1 cellular context compared by ENCODE assay signal in the genomic region with DNA sequence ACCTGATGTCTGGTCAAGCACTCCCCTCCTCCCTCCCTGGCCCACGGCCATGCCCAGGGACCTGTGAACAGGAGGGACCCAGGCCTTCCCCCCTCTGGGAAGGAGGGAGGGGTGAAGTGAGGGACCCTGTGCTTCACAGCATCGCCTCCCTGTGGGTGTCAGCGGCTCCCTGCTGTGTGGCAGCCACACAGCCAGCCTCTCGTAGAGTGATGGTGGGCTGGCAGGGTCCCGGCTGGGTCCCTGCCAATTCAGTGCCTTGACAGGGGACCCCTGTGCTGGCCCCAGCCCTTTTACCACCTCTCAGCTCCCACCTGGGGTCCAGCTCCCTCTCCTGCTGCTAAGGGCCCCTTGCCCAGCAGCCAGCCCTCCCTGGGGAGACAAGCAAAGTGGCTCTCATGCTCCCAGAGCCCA.
TF ChIP-seq lines count a peak whose summit lies in the region.

No MANE protein-coding gene starts in this region.

TF ChIP-seq in SK-N-SH treated with all-trans-retinoic acid at 6 μM for 48 hours, 23 proteins besides CTCF, POLR2A, EP300 and RAD21 (continued from another document):
- no peak for TF ChIP-seq ESRRG (CRISPR knock-in tag; IDR thresholded peaks at IDR 0.05)
- TF ChIP-seq, protein P1, sequence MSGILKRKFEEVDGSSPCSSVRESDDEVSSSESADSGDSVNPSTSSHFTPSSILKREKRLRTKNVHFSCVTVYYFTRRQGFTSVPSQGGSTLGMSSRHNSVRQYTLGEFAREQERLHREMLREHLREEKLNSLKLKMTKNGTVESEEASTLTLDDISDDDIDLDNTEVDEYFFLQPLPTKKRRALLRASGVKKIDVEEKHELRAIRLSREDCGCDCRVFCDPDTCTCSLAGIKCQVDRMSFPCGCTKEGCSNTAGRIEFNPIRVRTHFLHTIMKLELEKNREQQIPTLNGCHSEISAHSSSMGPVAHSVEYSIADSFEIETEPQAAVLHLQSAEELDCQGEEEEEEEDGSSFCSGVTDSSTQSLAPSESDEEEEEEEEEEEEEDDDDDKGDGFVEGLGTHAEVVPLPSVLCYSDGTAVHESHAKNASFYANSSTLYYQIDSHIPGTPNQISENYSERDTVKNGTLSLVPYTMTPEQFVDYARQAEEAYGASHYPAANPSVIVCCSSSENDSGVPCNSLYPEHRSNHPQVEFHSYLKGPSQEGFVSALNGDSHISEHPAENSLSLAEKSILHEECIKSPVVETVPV (CRISPR knock-in tag; IDR thresholded peaks at IDR 0.05), result no peak
- no peak for TF ChIP-seq TSHZ2 (CRISPR knock-in tag; IDR thresholded peaks at IDR 0.05)
- TF ChIP-seq TOX (CRISPR knock-in tag; IDR thresholded peaks at IDR 0.05; ENCODE audit: borderline replicate concordance), result no peak
- no peak for TF ChIP-seq PPARA (CRISPR knock-in tag; IDR thresholded peaks at IDR 0.05; ENCODE audit: borderline replicate concordance)
